ENCODE assay signal across 9 cellular contexts in genomic region chr6:13795041-13795748, GRCh38. TPM values are rescaled to one million over a fixed set of nuclear protein-coding genes. Genes with fewer than 3 reads are reported as not detected.
DNase-seq lines count a peak whose midpoint lies in the region; ATAC-seq lines count a peak whose summit lies in the region.
"Had no signal": no experiment of that assay in that cellular context is flagged by ENCODE, and none has a peak within 500 bp of the region (broad histone marks: within the 10 kb centered on the region; RNA-seq: fewer than 3 reads in every experiment).

No MANE protein-coding gene starts in this region.

- no peak overlapping the region for H3K27ac ChIP-seq in CD4-positive, CD25-positive, alpha-beta regulatory T cell (ENCODE audit: insufficient read depth, low read length, poor library complexity, severe bottlenecking)

- peaks cover 10% of the 10 kb centered on the region for H3K36me3 Mint-ChIP-seq in CD4-positive, CD25-positive, alpha-beta regulatory T cell

- peak; percentile 66 to 86 (median 75) for DNase-seq in CD4-positive, CD25-positive, alpha-beta regulatory T cell
- peak; percentile 55 for DNase-seq in NCI-H774 (lab: John Stamatoyannopoulos, UW)
- DNase-seq in activated CD4-positive, alpha-beta T cell treated with anti-CD3 and anti-CD28 coated beads, Interleukin-2, amount 50 U/mL, for 48 hours: peak; percentile 91 to 95
- peak; percentile 49 for DNase-seq in effector CD8-positive, alpha-beta T cell (lab: John Stamatoyannopoulos, UW)
- peak; percentile 87 for DNase-seq in medulla oblongata (ENCODE audit: extremely low spot score)
- DNase-seq in stimulated activated CD8-positive, alpha-beta memory T cell treated with anti-CD3 and anti-CD28 coated beads, Interleukin-15, amount 100 ng/mL, for 24 hours (ENCODE audit: low read depth): peak; percentile 71

- H3K9me3 Mint-ChIP-seq in CD4-positive, CD25-positive, alpha-beta regulatory T cell: no peaks in the 10 kb centered on the region

- H3K4me3 ChIP-seq in CD4-positive, CD25-positive, alpha-beta regulatory T cell (ENCODE audit: low read depth, low read length): no peak overlapping the region

- H3K27me3 ChIP-seq in CD4-positive, CD25-positive, alpha-beta regulatory T cell (ENCODE audit: control insufficient read depth, insufficient read depth, low read length): no peaks in the 10 kb centered on the region

- no peaks in the 10 kb centered on the region for H3K27me3 Mint-ChIP-seq in CD4-positive, CD25-positive, alpha-beta regulatory T cell
- H3K27me3 Mint-ChIP-seq: activated naive CD8-positive, alpha-beta T cell had no signal

- no peak overlapping the region for H3K27ac Mint-ChIP-seq in CD4-positive, CD25-positive, alpha-beta regulatory T cell
- H3K27ac Mint-ChIP-seq: activated naive CD8-positive, alpha-beta T cell had no signal

- peaks cover 4% of the 10 kb centered on the region for H3K4me1 ChIP-seq in CD4-positive, CD25-positive, alpha-beta regulatory T cell (ENCODE audit: control insufficient read depth, insufficient read depth, low read length, poor library complexity, severe bottlenecking)

- ATAC-seq in CD4-positive, CD25-positive, alpha-beta regulatory T cell (ENCODE audit: low read depth in 2 of 2): peak; percentile 95 to 97
- ATAC-seq in GM19351 (IDR thresholded peaks at IDR 0.05; ENCODE audit: unreplicated experiment) (peak; percentile 90), HG03521 (IDR thresholded peaks at IDR 0.05; ENCODE audit: unreplicated experiment) (peak; percentile 87)

- peaks cover 27% of the 10 kb centered on the region for H3K36me3 ChIP-seq in CD4-positive, CD25-positive, alpha-beta regulatory T cell (ENCODE audit: control insufficient read depth, insufficient read depth, low read length)

- no peaks in the 10 kb centered on the region for H3K9me3 ChIP-seq in CD4-positive, CD25-positive, alpha-beta regulatory T cell (ENCODE audit: control insufficient read depth in 2 of 2, low read length in 2 of 2)

- no peak overlapping the region for H3K4me3 Mint-ChIP-seq in CD4-positive, CD25-positive, alpha-beta regulatory T cell
- H3K4me3 Mint-ChIP-seq: activated naive CD8-positive, alpha-beta T cell had no signal

- H3K4me1 Mint-ChIP-seq in CD4-positive, CD25-positive, alpha-beta regulatory T cell: peaks cover 4 to 13% (median 6%) of the 10 kb centered on the region in 4 donors

RNA-seq across cellular contexts. Expression of gene MCUR1, which starts 19.2 kb away (rescaled TPM):
- total RNA-seq in CD4-positive, CD25-positive, alpha-beta regulatory T cell: 9.8 TPM
- 1 to 10 TPM; 4.7 to 9.7 (median 7.4) TPM for polyA plus RNA-seq in CD4-positive, CD25-positive, alpha-beta regulatory T cell
